Comparison of ENCODE assay signal across 14 cellular contexts in genomic region chr5:15752886-15753285, GRCh38.
DNase-seq lines count a peak whose midpoint lies in the region; ATAC-seq and TF ChIP-seq lines count a peak whose summit lies in the region.
"Had no signal": no experiment of that assay in that cellular context is flagged by ENCODE, and none has a peak within 500 bp of the region (broad histone marks: within the 10 kb centered on the region; RNA-seq: fewer than 3 reads in every experiment).

No MANE protein-coding gene starts in this region.

- no peak for ATAC-seq in GM18502 (IDR thresholded peaks at IDR 0.05; ENCODE audit: poor library complexity, unreplicated experiment)

- TF ChIP-seq CTCF in BE2C (IDR thresholded peaks at IDR 0.05; ENCODE audit: low read depth, low read length): no peak

- H3K4me1 ChIP-seq in BE2C (peaks cover 10% of the 10 kb centered on the region), adipocyte (ENCODE audit: control insufficient read depth, insufficient read depth, low read length) (peaks cover 25% of the 10 kb centered on the region)
- H3K4me1 ChIP-seq: BLaER1, colonic mucosa had no signal

- H3K4me3 ChIP-seq in BE2C (ENCODE audit: low read depth, low read length): peak overlapping the region; percentile 47
- peak overlapping the region; percentile 76 for H3K4me3 ChIP-seq in adipocyte (ENCODE audit: low read length)
- H3K4me3 ChIP-seq: BLaER1, colonic mucosa had no signal

- H3K27me3 ChIP-seq in BE2C (no peaks in the 10 kb centered on the region), adipocyte (replicated peaks; ENCODE audit: control insufficient read depth, insufficient read depth, low read length) (no peaks in the 10 kb centered on the region)
- H3K27me3 ChIP-seq: BLaER1, colonic mucosa had no signal

- H3K9me3 ChIP-seq in BE2C (no peaks in the 10 kb centered on the region), adipocyte (ENCODE audit: control insufficient read depth, low read length) (no peaks in the 10 kb centered on the region)
- H3K9me3 ChIP-seq: BLaER1, colonic mucosa had no signal

- intact Hi-C loops in cardiac septum (cut with DNase I): no loop called here

- peak overlapping the region; percentile 10 for H3K9ac ChIP-seq in adipocyte (ENCODE audit: low read length)
- H3K9ac ChIP-seq: BLaER1 had no signal

- DNase-seq in BE2C (peak; percentile 94), adipocyte (ENCODE audit: low read depth) (peak; percentile 31), cardiac septum (ENCODE audit: low spot score) (peak; percentile 82), pons (ENCODE audit: low spot score) (peak; percentile 46), NCI-H2227 treated with DMSO at 0.1 percent for 48 hours (lab: John Stamatoyannopoulos, UW) (no peak), CD1c-positive myeloid dendritic cell (ENCODE audit: extremely low spot score) (no peak), NCI-H1694 (lab: John Stamatoyannopoulos, UW) (no peak)
- DNase-seq: activated CD4-positive, alpha-beta T cell treated with anti-CD3 and anti-CD28 coated beads for 1 hour; colonic mucosa; KBM-7; SHP77; stimulated activated naive CD4-positive, alpha-beta T cell treated with Interleukin-2 at 50 U/mL for 16 hours had no signal

- H3K36me3 ChIP-seq in BE2C (no peaks in the 10 kb centered on the region), adipocyte (ENCODE audit: control insufficient read depth, insufficient read depth, low read length, severe bottlenecking) (no peaks in the 10 kb centered on the region)
- H3K36me3 ChIP-seq: BLaER1, colonic mucosa had no signal

Comparison
In these comparisons a context has a peak if more than half of its experiments do, and no peak if none do; other contexts are left out.
1. DNase-seq: peak in BE2C (single experiment), adipocyte (single experiment), cardiac septum (single experiment) and pons (single experiment); none in NCI-H2227 treated with DMSO at 0.1 percent for 48 hours (single experiment), CD1c-positive myeloid dendritic cell (single experiment) and NCI-H1694 (single experiment).